In genomic region chr17:62065611-62066468, GRCh38 we compare ENCODE assay signal across 8 cellular contexts. TPM values are rescaled to one million over a fixed set of nuclear protein-coding genes. Genes with fewer than 3 reads are reported as not detected.
A peak's percentile ranks its signal among the peaks of the same experiment; 100 is the strongest.
DNase-seq lines count a peak whose midpoint lies in the region; ATAC-seq and FAIRE-seq lines count a peak whose summit lies in the region.

No MANE protein-coding gene starts in this region.

- in situ Hi-C loops in Caki2 (cut with HindIII; ENCODE audit: low pct_unique_long_range_greater_than_20kb, low sequenced_read_pairs) = no loop called here

- ATAC-seq in GM21367 (IDR thresholded peaks at IDR 0.05; ENCODE audit: unreplicated experiment) (peak; percentile 92), memory B cell (ENCODE audit: low read depth) (peak; percentile 93)
- peak; percentile 92 for ATAC-seq in effector memory CD8-positive, alpha-beta T cell (replicated peaks)

- H3K9me3 Mint-ChIP-seq in effector memory CD8-positive, alpha-beta T cell = no peaks in the 10 kb centered on the region
- H3K9me3 Mint-ChIP-seq in memory B cell = no peaks in the 10 kb centered on the region

- H3K4me1 Mint-ChIP-seq in effector memory CD8-positive, alpha-beta T cell (ENCODE audit: low read depth in 2 of 2) = peaks cover 25 to 29% of the 10 kb centered on the region in 2 donors
- H3K4me1 Mint-ChIP-seq in memory B cell = peaks cover 29% of the 10 kb centered on the region

- peak; percentile 98 for FAIRE-seq in HTR-8/SVneo (lab: Jason Lieb, UNC)

- no peaks in the 10 kb centered on the region for H3K27me3 Mint-ChIP-seq in effector memory CD8-positive, alpha-beta T cell
- H3K27me3 Mint-ChIP-seq in memory B cell = no peaks in the 10 kb centered on the region

- DNase-seq in Caki2 (ENCODE audit: low read depth) (peak; percentile 98), HTR-8/SVneo (ENCODE audit: insufficient read length, low spot score) (peak; percentile 99), NOMO-1 (lab: John Stamatoyannopoulos, UW; ENCODE audit: unreplicated experiment in 2 of 2) (peak; percentile 97 to 99), memory B cell (ENCODE audit: low spot score in 2 of 2) (peak; percentile 93 to 96)
- DNase-seq in activated CD8-positive, alpha-beta memory T cell treated with anti-CD3 and anti-CD28 coated beads for 48 hours (ENCODE audit: low read depth in 2 of 3, low spot score in 2 of 3) = peak; percentile 80 to 95 (median 93)
- peak; percentile 97 to 98 (median 97) for DNase-seq in effector memory CD8-positive, alpha-beta T cell
- DNase-seq in stimulated activated CD8-positive, alpha-beta memory T cell treated with anti-CD3 and anti-CD28 coated beads, Interleukin-12 subunit alpha, Interleukin-12 subunit beta, amount 100 ng/mL, for 1 hour (ENCODE audit: low read depth) = peak; percentile 98

- H3K36me3 Mint-ChIP-seq in effector memory CD8-positive, alpha-beta T cell (ENCODE audit: insufficient read depth) = peaks cover 38% of the 10 kb centered on the region
- peaks cover 5% of the 10 kb centered on the region for H3K36me3 Mint-ChIP-seq in memory B cell

- H3K27ac Mint-ChIP-seq in effector memory CD8-positive, alpha-beta T cell = peak overlapping the region; percentile 96
- H3K27ac Mint-ChIP-seq in memory B cell = peak overlapping the region; percentile 93

- H3K4me3 Mint-ChIP-seq in effector memory CD8-positive, alpha-beta T cell = peak overlapping the region; percentile 87 to 96
- H3K4me3 Mint-ChIP-seq in memory B cell = peak overlapping the region; percentile 95

RNA-seq across cellular contexts. Expression of gene MED13, which starts 0.8 kb away (rescaled TPM):
- 8.6 and 10.8 TPM in 2 replicates for total RNA-seq in Caki2 (2014; rRNA removed; shearing (Covaris generic); ENCODE audit: low replicate concordance)

Comparison
In these comparisons a context has a peak if more than half of its experiments do, and no peak if none do; other contexts are left out.
1. Peak in every context shown above with its lines: DNase-seq and ATAC-seq.